8 cellular contexts compared by ENCODE assay signal in genomic region chr9:99819484-99820329, GRCh38. TPM values are rescaled to one million over a fixed set of nuclear protein-coding genes. Genes with fewer than 3 reads are reported as not detected.
DNase-seq lines count a peak whose midpoint lies in the region; ATAC-seq and TF ChIP-seq lines count a peak whose summit lies in the region.

No MANE protein-coding gene starts in this region.

- peaks cover 7 to 9% of the 10 kb centered on the region in 2 donors for H3K4me1 ChIP-seq in uterus

- in situ Hi-C loops in GM13977 (cut with MboI; ENCODE audit: low pct_unique_long_range_greater_than_20kb, low sequenced_read_pairs, unreplicated experiment): loop anchor here (25.0 kb wide), 2 partner anchors 493 to 632 kb away; no protein-coding TSS in a partner anchor

- TF ChIP-seq CTCF in GM13977 (IDR thresholded peaks at IDR 0.05; ENCODE audit: extremely low read depth, insufficient read depth, missing control alignments) (peak; percentile 33), uterus (IDR thresholded peaks at IDR 0.05) (peak in 1 of 4 experiments; percentile 18)

- H3K9me3 ChIP-seq in uterus: no peaks in the 10 kb centered on the region

- ATAC-seq in HG02870 (IDR thresholded peaks at IDR 0.05; ENCODE audit: unreplicated experiment) (peak; percentile 43), left ventricle myocardium superior (peak; percentile 73)

- H3K36me3 ChIP-seq in uterus: no peaks in the 10 kb centered on the region

- peak; percentile 69 to 72 for TF ChIP-seq POLR2A in uterus (IDR thresholded peaks at IDR 0.05)

- H3K27me3 ChIP-seq in uterus: no peaks in the 10 kb centered on the region

- intact Hi-C loops in left ventricle myocardium superior (cut with micrococcal nuclease) (loop anchor here (5.0 kb wide), 1 partner anchor 462 kb away; no protein-coding TSS in a partner anchor), uterus (cut with DNase I; ENCODE audit: low total_unique reads) (loop anchor here (10.0 kb wide), 1 partner anchor 595 kb away; no protein-coding TSS in a partner anchor)

- H3K27ac ChIP-seq in uterus: peak overlapping the region; percentile 96 to 99

- DNase-seq in GM13977 (ENCODE audit: low spot score) (peak; percentile 94), NCI-H146 (lab: John Stamatoyannopoulos, UW) (peak; percentile 94), T-helper 1 cell (peak; percentile 90 to 98 (median 94)), amygdala (lab: John Stamatoyannopoulos, UW) (peak in 55 of 56 donors; percentile 60 to 99 (median 87)), left ventricle myocardium superior (peak; percentile 98), pulmonary artery endothelial cell (ENCODE audit: low read depth, low spot score) (peak; percentile 71), uterus (peak; percentile 94 to 97)

- H3K4me3 ChIP-seq in uterus: peak overlapping the region; percentile 57 to 81

RNA-seq across cellular contexts. Expression of gene NR4A3, which starts 2.0 kb away (rescaled TPM):
- total RNA-seq in left ventricle myocardium superior (4.1 TPM), pulmonary artery endothelial cell (under 0.01 and 0.07 TPM in 2 replicates), uterus (1 to 10 TPM in 3 of 4 donors, under 1 TPM in 1; under 0.01 to 5.5 (median 2.0) TPM)

Comparison
In these comparisons a context has a peak if more than half of its experiments do, and no peak if none do; other contexts are left out.
1. Peak in every context shown above with its lines: DNase-seq, ATAC-seq, H3K4me3 ChIP-seq and H3K27ac ChIP-seq.